Comparison of ENCODE assay signal across 8 cellular contexts in the genomic region with DNA sequence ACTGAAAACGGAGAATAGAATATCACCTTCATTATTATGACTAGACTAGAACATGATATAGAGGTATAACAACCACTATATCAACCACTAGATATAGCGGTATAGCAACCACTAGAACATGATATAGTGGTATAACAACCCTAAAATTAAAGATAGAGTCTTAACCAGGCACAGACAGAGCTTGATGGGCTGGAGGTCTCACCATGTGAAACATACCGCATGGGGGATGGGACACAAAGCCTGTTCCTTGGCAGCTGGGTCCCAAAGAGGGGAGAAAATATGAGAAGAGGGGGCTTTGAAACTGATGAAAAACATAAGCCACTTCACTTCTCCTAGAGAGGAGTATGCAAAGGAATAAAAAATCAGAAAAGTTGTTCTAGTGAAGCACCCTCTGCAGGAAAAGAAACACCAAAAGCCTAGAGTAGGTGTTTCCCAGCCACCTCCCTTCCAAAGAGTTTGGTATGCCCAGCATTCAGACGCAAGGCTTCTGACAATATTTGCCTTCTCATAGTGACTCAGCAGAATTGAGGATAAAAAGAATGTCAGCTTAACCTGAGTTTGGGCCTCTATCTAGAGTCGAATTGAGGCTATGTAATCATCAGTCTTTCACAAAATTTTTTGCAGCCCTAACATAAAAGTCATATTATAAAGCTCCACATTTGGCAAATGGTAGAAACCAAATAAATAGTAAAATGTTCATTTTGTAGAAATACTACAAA.
DNase-seq lines count a peak whose midpoint lies in the region; ATAC-seq and TF ChIP-seq lines count a peak whose summit lies in the region.

No MANE protein-coding gene starts in this region.

- intact Hi-C loops in IMR-90 (cut with micrococcal nuclease): loop anchor here (10.0 kb wide), 2 partner anchors 243 to 313 kb away; partner anchors contain the start of gene NOVA1
- intact Hi-C loops in adrenal gland (cut with DNase I): no loop called here
- intact Hi-C loops in Right ventricle myocardium inferior (cut with DNase I): no loop called here

- no TSS peak for BruUV-seq in IMR-90 (replicated peaks; lab: Mats Ljungman, UMichigan)

- H3K27ac ChIP-seq in IMR-90 (ENCODE audit: insufficient read depth, low read length) (peak overlapping the region; percentile 99; the same call in 1 of the 2 replicates), adrenal gland (no peak overlapping the region)

- H3K4me1 ChIP-seq in IMR-90 (ENCODE audit: control insufficient read depth, insufficient read depth, low read length) (peaks cover 6% of the 10 kb centered on the region), adrenal gland (replicated peaks in 1 of 2) (no peaks in the 10 kb centered on the region)

- H3K4me2 ChIP-seq in IMR-90 (ENCODE audit: low read depth, low read length): no peak overlapping the region

- no peaks in the 10 kb centered on the region for H4K20me1 ChIP-seq in IMR-90 (ENCODE audit: insufficient read depth, low read length)

- H3K18ac ChIP-seq in IMR-90 (ENCODE audit: low read depth, low read length): peak overlapping the region; percentile 87

- peak overlapping the region; percentile 73; the same call in 1 of the 2 replicates for H2AK5ac ChIP-seq in IMR-90 (ENCODE audit: low read depth, low read length)

- H4K91ac ChIP-seq in IMR-90 (ENCODE audit: insufficient read depth, low read depth, low read length): peak overlapping the region; percentile 95

- dilution Hi-C loops in IMR-90 (cut with HindIII; ENCODE audit: low sequenced_read_pairs, unreplicated experiment): no loop called here

- TF ChIP-seq RAD21 in IMR-90 (IDR thresholded peaks at IDR 0.05; ENCODE audit: low read length): no peak

- H3K27me3 ChIP-seq in IMR-90 (ENCODE audit: control insufficient read depth, insufficient read depth, low read length) (no peaks in the 10 kb centered on the region), adrenal gland (no peaks in the 10 kb centered on the region)

- TF ChIP-seq CTCF in IMR-90 (conservative IDR thresholded peaks at IDR 0.05; ENCODE audit: low read depth, low read length) (no peak), adrenal gland (IDR thresholded peaks at IDR 0.05) (no peak)

- H3K36me3 ChIP-seq in IMR-90 (ENCODE audit: control insufficient read depth, insufficient read depth, low read length): no peaks in the 10 kb centered on the region
- H3K36me3 ChIP-seq in adrenal gland (replicated peaks in 1 of 2): no peaks in the 10 kb centered on the region

- H2BK120ac ChIP-seq in IMR-90 (ENCODE audit: low read depth, low read length): peak overlapping the region; percentile 97

- H3K4me3 ChIP-seq in IMR-90 (ENCODE audit: insufficient read depth, low read depth, low read length): no peak overlapping the region
- H3K4me3 ChIP-seq in adrenal gland: no peak overlapping the region

- H3K9me3 ChIP-seq in IMR-90 (ENCODE audit: control insufficient read depth, insufficient read depth, low read length): no peaks in the 10 kb centered on the region
- H3K9me3 ChIP-seq in adrenal gland (replicated peaks in 1 of 3): no peaks in the 10 kb centered on the region

- H3K56ac ChIP-seq in IMR-90 (ENCODE audit: extremely low read depth, insufficient read depth, low read length): peak overlapping the region; percentile 81

- POLR2A ChIA-PET in IMR-90 (lab: Charles Lee; ENCODE audit: unreplicated experiment): no interaction called here

- H3K14ac ChIP-seq in IMR-90 (replicated peaks; ENCODE audit: low read depth, low read length): peak overlapping the region; percentile 60; the same call in 1 of the 2 replicates

- peak overlapping the region; percentile 91 for H3K4ac ChIP-seq in IMR-90 (ENCODE audit: low read depth, low read length)

- no peak overlapping the region for H2AFZ ChIP-seq in IMR-90 (replicated peaks; ENCODE audit: low read length, poor library complexity)

- H2AK9ac ChIP-seq in IMR-90 (replicated peaks; ENCODE audit: low read depth, low read length, poor library complexity): no peak overlapping the region

- peak overlapping the region; percentile 66 to 87; a peak in 3 of 4 replicates for H4K8ac ChIP-seq in IMR-90 (ENCODE audit: low read depth in 2 of 2, low read length in 2 of 2)

- WGBS in IMR-90 (ENCODE audit: extremely low coverage in 2 of 2, insufficient read length in 1 of 2), 2 experiments: no CpG with 5 or more reads among the region's 5 CpGs
- WGBS in adrenal gland, 4 donors: 61 to 73% (median 65%) methylated on average over 5 of the region's 5 CpGs

- H2BK5ac ChIP-seq in IMR-90 (ENCODE audit: low read depth, low read length, poor library complexity, severe bottlenecking): peak overlapping the region; percentile 91

- H3K9me1 ChIP-seq in IMR-90 (ENCODE audit: insufficient read depth, low read length): no peaks in the 10 kb centered on the region; the same call in 1 of the 2 replicates

- H2BK15ac ChIP-seq in IMR-90 (ENCODE audit: low read depth, low read length): peak overlapping the region; percentile 32; the same call in 1 of the 3 replicates

- H3K79me1 ChIP-seq in IMR-90 (ENCODE audit: low read depth in 1 of 2, low read length in 2 of 2): no peaks in the 10 kb centered on the region

- in situ Hi-C loops in IMR-90 (cut with MboI; ENCODE audit: low sequenced_read_pairs): no loop called here

- H2BK20ac ChIP-seq in IMR-90 (ENCODE audit: low read depth, low read length): peak overlapping the region; percentile 83

- H4K5ac ChIP-seq in IMR-90 (ENCODE audit: low read depth, low read length): peak overlapping the region; percentile 96

- peak; percentile 79 for ATAC-seq in IMR-90 (ENCODE audit: low read depth)
- ATAC-seq in GM21723 (IDR thresholded peaks at IDR 0.05; ENCODE audit: unreplicated experiment): no peak
- no peak for ATAC-seq in Right ventricle myocardium inferior

- CTCF ChIA-PET in IMR-90 (lab: Yijun Ruan, JAX): no interaction called here

- H3K9ac ChIP-seq in IMR-90 (ENCODE audit: low read depth, low read length): 0 out of 2 replicates have a peak overlapping the region, but pooled peaks have one; percentile 38

- H3K23ac ChIP-seq in IMR-90 (ENCODE audit: low read depth, low read length): peak overlapping the region; percentile 89

- TF ChIP-seq POLR2A in IMR-90 (IDR thresholded peaks at IDR 0.05; ENCODE audit: low read depth, low read length) (no peak), adrenal gland (IDR thresholded peaks at IDR 0.05) (no peak)

- DNase-seq in AG08395 (ENCODE audit: low spot score): peak; percentile 56
- peak; percentile 87 for DNase-seq in IMR-90
- DNase-seq in adrenal gland: peak in 4 of 7 donors; percentile 3 to 24 (median 12)
- DNase-seq in iPS-NIHi7 (ENCODE audit: extremely low spot score): peak; percentile 18
- DNase-seq in activated CD4-positive, alpha-beta T cell treated with anti-CD3 and anti-CD28 coated beads, Interleukin-2, amount 50 U/mL, for 48 hours: no peak
- DNase-seq in activated T-cell treated with anti-CD3 and anti-CD28 coated beads, Interleukin-2, amount 50 U/mL, for 1 hour: no peak
- DNase-seq in Right ventricle myocardium inferior (ENCODE audit: missing footprints): no peak

TF ChIP-seq in IMR-90, 13 proteins besides CTCF, POLR2A, EP300 and RAD21:
- TF ChIP-seq RFX5 (IDR thresholded peaks at IDR 0.05; ENCODE audit: low read depth, low read length): no peak
- TF ChIP-seq, protein P1, sequence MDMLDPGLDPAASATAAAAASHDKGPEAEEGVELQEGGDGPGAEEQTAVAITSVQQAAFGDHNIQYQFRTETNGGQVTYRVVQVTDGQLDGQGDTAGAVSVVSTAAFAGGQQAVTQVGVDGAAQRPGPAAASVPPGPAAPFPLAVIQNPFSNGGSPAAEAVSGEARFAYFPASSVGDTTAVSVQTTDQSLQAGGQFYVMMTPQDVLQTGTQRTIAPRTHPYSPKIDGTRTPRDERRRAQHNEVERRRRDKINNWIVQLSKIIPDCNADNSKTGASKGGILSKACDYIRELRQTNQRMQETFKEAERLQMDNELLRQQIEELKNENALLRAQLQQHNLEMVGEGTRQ (IDR thresholded peaks at IDR 0.05; ENCODE audit: low read depth, low read length): no peak
- no peak for TF ChIP-seq MAZ (IDR thresholded peaks at IDR 0.05; ENCODE audit: borderline replicate concordance, low read depth, low read length)
- TF ChIP-seq SMC3 (IDR thresholded peaks at IDR 0.05; ENCODE audit: low read depth, low read length): no peak
- TF ChIP-seq RCOR1 (IDR thresholded peaks at IDR 0.05; ENCODE audit: insufficient replicate concordance, low read length): no peak
- TF ChIP-seq ELK1 (IDR thresholded peaks at IDR 0.05; ENCODE audit: borderline replicate concordance, low read depth, low read length): no peak
- TF ChIP-seq BHLHE40 (IDR thresholded peaks at IDR 0.05; ENCODE audit: low read depth, low read length): no peak
- TF ChIP-seq MXI1 (IDR thresholded peaks at IDR 0.05; ENCODE audit: borderline replicate concordance, low read depth, low read length): no peak
- peak; percentile 100 for TF ChIP-seq NFE2L2 (IDR thresholded peaks at IDR 0.05; ENCODE audit: low read depth, low read length)
- TF ChIP-seq FOS (IDR thresholded peaks at IDR 0.05; ENCODE audit: low read depth, low read length): no peak
- no peak for TF ChIP-seq CEBPB (IDR thresholded peaks at IDR 0.05; ENCODE audit: low read depth, low read length)
- peak; percentile 91 for TF ChIP-seq MAFK (IDR thresholded peaks at IDR 0.05; ENCODE audit: low read depth, low read length)
- TF ChIP-seq CHD1 (IDR thresholded peaks at IDR 0.05; ENCODE audit: low read depth, low read length): no peak

Comparison
In these comparisons a context has a peak if more than half of its experiments do, and no peak if none do; other contexts are left out.
1. DNase-seq: peak in AG08395 (single experiment), IMR-90 (single experiment), adrenal gland (4 of 7) and iPS-NIHi7 (single experiment); none in activated CD4-positive, alpha-beta T cell treated with anti-CD3 and anti-CD28 coated beads, Interleukin-2, amount 50 U/mL, for 48 hours (0 of 2), activated T-cell treated with anti-CD3 and anti-CD28 coated beads, Interleukin-2, amount 50 U/mL, for 1 hour (single experiment) and Right ventricle myocardium inferior (single experiment).